ENCODE assay signal across 6 cellular contexts in genomic region chr1:109249654-109250401, GRCh38. TPM values are rescaled to one million over a fixed set of nuclear protein-coding genes. Genes with fewer than 3 reads are reported as not detected.
DNase-seq lines count a peak whose midpoint lies in the region; ATAC-seq, FAIRE-seq and TF ChIP-seq lines count a peak whose summit lies in the region.

No MANE protein-coding gene starts in this region.

- H3K4me1 ChIP-seq in small intestine (ENCODE audit: control insufficient read depth in 2 of 2, insufficient read depth in 1 of 2, low read depth in 1 of 2, low read length in 1 of 2) = peaks cover 0 to 2% of the 10 kb centered on the region in 2 donors

- H3K27ac ChIP-seq in small intestine (ENCODE audit: low read depth in 1 of 2, low read length in 1 of 2) = no peak overlapping the region

- H3K9me3 ChIP-seq in small intestine (ENCODE audit: control insufficient read depth, low read depth) = no peaks in the 10 kb centered on the region

- FAIRE-seq in small intestine (lab: Jason Lieb, UNC) = no peak

- ATAC-seq in GM19372 (IDR thresholded peaks at IDR 0.05; ENCODE audit: low read depth, unreplicated experiment) (peak; percentile 40), HG03521 (IDR thresholded peaks at IDR 0.05; ENCODE audit: unreplicated experiment) (peak; percentile 26), HG03196 (IDR thresholded peaks at IDR 0.05; ENCODE audit: unreplicated experiment) (no peak)

- DNase-seq in epithelial cell of proximal tubule (ENCODE audit: low read depth) (no peak), small intestine (no peak)
- DNase-seq in stimulated activated CD4-positive, alpha-beta T cell treated with anti-CD3 and anti-CD28 coated beads, Interleukin-4, amount 100 ng/mL, for 24 hours = no peak

- no peaks in the 10 kb centered on the region for H3K27me3 ChIP-seq in small intestine (ENCODE audit: control insufficient read depth in 2 of 2, insufficient read depth in 2 of 2, low read length in 2 of 2)

- H3K36me3 ChIP-seq in small intestine (ENCODE audit: control insufficient read depth in 2 of 2, insufficient read depth in 2 of 2, low read length in 2 of 2) = no peaks in the 10 kb centered on the region

- H3K4me3 ChIP-seq in epithelial cell of proximal tubule (ENCODE audit: low read depth, low read length) = peak overlapping the region; percentile 55
- peak overlapping the region; percentile 58 to 70 for H3K4me3 ChIP-seq in small intestine (ENCODE audit: low read depth in 1 of 2, low read length in 2 of 2)

- 2% methylated on average over 42 to 80 of the region's 80 CpGs for WGBS in small intestine, 3 donors

- TF ChIP-seq CTCF in epithelial cell of proximal tubule (conservative IDR thresholded peaks at IDR 0.05; ENCODE audit: low read depth, low read length) = no peak

RNA-seq across cellular contexts. Expression of gene CELSR2, which starts 0.5 kb away (rescaled TPM):
- 8.2 and 14.2 TPM in 2 replicates for total RNA-seq in epithelial cell of proximal tubule
- polyA plus RNA-seq in small intestine = 1 to 10 TPM in 1 of 3 donors, under 1 TPM in 2; under 0.01 to 2.7 (median 0.27) TPM

RNA-seq across cellular contexts. Expression of gene PSRC1, which starts 33.1 kb away (rescaled TPM):
- total RNA-seq in epithelial cell of proximal tubule = 56.6 and 67.9 TPM in 2 replicates
- polyA plus RNA-seq in small intestine = 10 to 100 TPM in 1 of 3 donors, 1 to 10 TPM in 1, under 1 TPM in 1; 0.67 to 15.5 (median 1.6) TPM

RNA-seq across cellular contexts. Expression of gene SARS1, which starts 36.1 kb away (rescaled TPM):
- total RNA-seq in epithelial cell of proximal tubule = 153 and 177 TPM in 2 replicates
- polyA plus RNA-seq in small intestine = 100 to 1,000 TPM in 2 of 3 donors, 10 to 100 TPM in 1; 99.1 to 190 (median 159) TPM

RNA-seq across cellular contexts. Expression of gene MYBPHL, which starts 57.0 kb away (rescaled TPM):
- not detected in 2 replicates for total RNA-seq in epithelial cell of proximal tubule
- under 1 TPM in 1 of 3 donors, not detected in 2; 0.16 TPM for polyA plus RNA-seq in small intestine
